ENCODE assay signal across 8 cellular contexts in the genomic region with DNA sequence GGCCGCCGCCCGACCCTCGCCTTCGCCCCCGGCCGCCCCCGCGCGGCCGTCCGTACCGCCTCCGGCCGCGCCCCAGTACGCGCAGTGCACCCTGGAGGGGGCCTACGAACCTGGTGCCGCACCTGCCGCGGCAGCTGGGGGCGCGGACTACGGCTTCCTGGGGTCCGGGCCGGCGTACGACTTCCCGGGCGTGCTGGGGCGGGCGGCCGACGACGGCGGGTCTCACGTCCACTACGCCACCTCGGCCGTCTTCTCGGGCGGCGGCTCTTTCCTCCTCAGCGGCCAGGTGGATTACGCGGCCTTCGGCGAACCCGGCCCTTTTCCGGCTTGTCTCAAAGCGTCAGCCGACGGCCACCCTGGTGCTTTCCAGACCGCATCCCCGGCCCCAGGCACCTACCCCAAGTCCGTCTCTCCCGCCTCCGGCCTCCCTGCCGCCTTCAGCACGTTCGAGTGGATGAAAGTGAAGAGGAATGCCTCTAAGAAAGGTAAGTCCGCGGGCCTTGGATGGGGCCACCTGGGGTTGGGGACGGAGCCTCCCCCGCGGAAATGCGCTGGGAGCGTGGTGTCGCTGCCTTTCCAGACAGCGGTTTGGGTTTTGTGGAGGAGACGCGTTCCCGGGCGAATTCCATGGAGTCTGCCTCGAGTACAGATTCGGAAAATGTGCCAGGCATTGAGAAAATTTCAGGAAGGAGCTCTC. TPM values are rescaled to one million over a fixed set of nuclear protein-coding genes. Genes with fewer than 3 reads are reported as not detected.
DNase-seq lines count a peak whose midpoint lies in the region; ATAC-seq and TF ChIP-seq lines count a peak whose summit lies in the region.

No MANE protein-coding gene starts in this region.

- H3K27me3 ChIP-seq in SJSA1 (replicated peaks) = peaks cover 56% of the 10 kb centered on the region
- peaks cover 9% of the 10 kb centered on the region for H3K27me3 ChIP-seq in prostate gland (replicated peaks; ENCODE audit: insufficient read depth)

- H3K9me3 ChIP-seq in SJSA1 (replicated peaks) (0 out of 2 replicates have a peak, but pooled peaks cover 4% of the 10 kb centered on the region), prostate gland (no peaks in the 10 kb centered on the region)

- in situ Hi-C loops in GM13977 (cut with MboI; ENCODE audit: low pct_unique_long_range_greater_than_20kb, low sequenced_read_pairs, unreplicated experiment) = no loop called here

- DNase-seq in GM13977 (ENCODE audit: low spot score) = peak; percentile 52
- no peak for DNase-seq in SJSA1 (ENCODE audit: low read depth in 1 of 2, low spot score in 2 of 2)
- peak; percentile 18 for DNase-seq in germinal center (ENCODE audit: low spot score)
- no peak for DNase-seq in prostate gland (ENCODE audit: low spot score)
- no peak for DNase-seq in LoVo (ENCODE audit: low spot score)
- no peak for DNase-seq in mucosa of gallbladder (ENCODE audit: low spot score)

- no peak for ATAC-seq in GM21381 (IDR thresholded peaks at IDR 0.05; ENCODE audit: unreplicated experiment)
- ATAC-seq in HG03175 (IDR thresholded peaks at IDR 0.05; ENCODE audit: unreplicated experiment) = no peak

- no peak for TF ChIP-seq CTCF in GM13977 (IDR thresholded peaks at IDR 0.05; ENCODE audit: extremely low read depth, insufficient read depth, missing control alignments)
- TF ChIP-seq CTCF in prostate gland (IDR thresholded peaks at IDR 0.05) = no peak

- intact Hi-C loops in prostate gland (cut with DNase I) = no loop called here

- WGBS in prostate gland = 5% methylated on average over 52 of the region's 77 CpGs

- H3K4me3 ChIP-seq in SJSA1 (peak overlapping the region; percentile 63), prostate gland (peak overlapping the region; percentile 29 to 44)

- no peak overlapping the region for H3K27ac ChIP-seq in SJSA1
- H3K27ac ChIP-seq in prostate gland = peak overlapping the region in 1 of 2 donors; percentile 33

- H3K36me3 ChIP-seq in SJSA1 = no peaks in the 10 kb centered on the region
- no peaks in the 10 kb centered on the region for H3K36me3 ChIP-seq in prostate gland

- TF ChIP-seq POLR2A in prostate gland (IDR thresholded peaks at IDR 0.05) = no peak

- H3K4me1 ChIP-seq in SJSA1 (replicated peaks) = peaks cover 17% of the 10 kb centered on the region
- H3K4me1 ChIP-seq in prostate gland (replicated peaks) = no peaks in the 10 kb centered on the region

RNA-seq across cellular contexts. Expression of a gene that starts 0.6 kb away (rescaled TPM):
- total RNA-seq in SJSA1 (2014; rRNA removed; shearing (Covaris generic)) = not detected in 2 replicates
- 1 to 10 TPM; 2.3 to 6.1 TPM for total RNA-seq in prostate gland
- total RNA-seq in mucosa of gallbladder = 0.40 TPM

RNA-seq across cellular contexts. Expression of a gene that starts 32.0 kb away (rescaled TPM):
- 0.66 and 1.1 TPM in 2 replicates for total RNA-seq in SJSA1 (2014; rRNA removed; shearing (Covaris generic))
- total RNA-seq in prostate gland (1 to 10 TPM; 2.2 to 5.3 TPM), mucosa of gallbladder (3.2 TPM)

RNA-seq across cellular contexts. Expression of a gene that starts 37.8 kb away (rescaled TPM):
- total RNA-seq in SJSA1 (2014; rRNA removed; shearing (Covaris generic)) = 0.29 and 5.9 TPM in 2 replicates
- total RNA-seq in prostate gland = 1 to 10 TPM; 1.2 to 6.7 TPM
- 1.0 TPM for total RNA-seq in mucosa of gallbladder

RNA-seq across cellular contexts. Expression of a gene that starts 59.6 kb away (rescaled TPM):
- 13.0 and 16.8 TPM in 2 replicates for total RNA-seq in SJSA1 (2014; rRNA removed; shearing (Covaris generic))
- total RNA-seq in prostate gland (10 to 100 TPM; 10.4 to 30.8 TPM), mucosa of gallbladder (1.7 TPM)

Comparison
In these comparisons a context has a peak if more than half of its experiments do, and no peak if none do; other contexts are left out.
1. DNase-seq: peak in GM13977 (single experiment) and germinal center (single experiment); none in SJSA1 (0 of 2), prostate gland (single experiment), LoVo (single experiment) and mucosa of gallbladder (single experiment).